ENCODE assay signal across 8 cellular contexts in genomic region chr9:113523421-113524141, GRCh38.
DNase-seq lines count a peak whose midpoint lies in the region; ATAC-seq and TF ChIP-seq lines count a peak whose summit lies in the region.

No MANE protein-coding gene starts in this region.

- POLR2A ChIA-PET in HEK293T (lab: Yijun Ruan, JAX) = interaction anchor here (1.0 kb wide), 1 partner anchor 17 kb away, joined by 3 read pairs; no protein-coding TSS in a partner anchor

- DNase-seq in AG20443 (ENCODE audit: low spot score) (peak; percentile 79), HT1080 (ENCODE audit: low read depth) (peak; percentile 39), Right ventricle myocardium inferior (ENCODE audit: missing footprints) (peak; percentile 77), HT-29 (ENCODE audit: low spot score) (no peak), HEK293T (ENCODE audit: extremely low spot score) (no peak)
- DNase-seq in activated CD8-positive, alpha-beta memory T cell treated with anti-CD3 and anti-CD28 coated beads, Interleukin-2, amount 50 U/mL, for 1 hour (ENCODE audit: extremely low read depth) = peak; percentile 45
- peak; percentile 61 for DNase-seq in stimulated activated CD4-positive, alpha-beta T cell treated with anti-CD3 and anti-CD28 coated beads, Interleukin-1b, Interleukin-23, amount 100 ng/mL, for 48 hours

- CTCF ChIA-PET in HEK293T (lab: Yijun Ruan, JAX) = no interaction called here

- intact Hi-C loops in Right ventricle myocardium inferior (cut with DNase I) = loop anchor here (2.0 to 5.0 kb wide), 2 partner anchors 34 to 65 kb away; no protein-coding TSS in a partner anchor

- peak; percentile 80 for ATAC-seq in GM19467 (IDR thresholded peaks at IDR 0.05; ENCODE audit: unreplicated experiment)
- ATAC-seq in Right ventricle myocardium inferior = peak; percentile 63

TF ChIP-seq in HEK293T, 16 proteins besides CTCF, POLR2A, EP300 and RAD21:
- TF ChIP-seq LEF1 (IDR thresholded peaks at IDR 0.05; ENCODE audit: borderline replicate concordance) = no peak
- TF ChIP-seq SUZ12 (IDR thresholded peaks at IDR 0.05) = no peak
- no peak for TF ChIP-seq PKNOX1 (IDR thresholded peaks at IDR 0.05)
- TF ChIP-seq ARNT (IDR thresholded peaks at IDR 0.05) = no peak
- no peak for TF ChIP-seq ELF4 (IDR thresholded peaks at IDR 0.05)
- TF ChIP-seq ZNF384 (IDR thresholded peaks at IDR 0.05) = no peak
- TF ChIP-seq HDGF (IDR thresholded peaks at IDR 0.05; ENCODE audit: borderline replicate concordance) = no peak
- no peak for TF ChIP-seq L3MBTL2 (conservative IDR thresholded peaks at IDR 0.05)
- TF ChIP-seq NFRKB (IDR thresholded peaks at IDR 0.05) = no peak
- no peak for TF ChIP-seq BHLHE40 (IDR thresholded peaks at IDR 0.05; ENCODE audit: borderline replicate concordance)
- TF ChIP-seq FOXK2 (IDR thresholded peaks at IDR 0.05) = no peak
TF ChIP-seq in HEK293T: peak in this region for 0.

Comparison
In these comparisons a context has a peak if more than half of its experiments do, and no peak if none do; other contexts are left out.
1. DNase-seq: peak in AG20443 (single experiment), HT1080 (single experiment), activated CD8-positive, alpha-beta memory T cell treated with anti-CD3 and anti-CD28 coated beads, Interleukin-2, amount 50 U/mL, for 1 hour (single experiment), Right ventricle myocardium inferior (single experiment) and stimulated activated CD4-positive, alpha-beta T cell treated with anti-CD3 and anti-CD28 coated beads, Interleukin-1b, Interleukin-23, amount 100 ng/mL, for 48 hours (single experiment); none in HT-29 (single experiment) and HEK293T (single experiment).